3 cellular contexts compared by ENCODE assay signal in the genomic region with DNA sequence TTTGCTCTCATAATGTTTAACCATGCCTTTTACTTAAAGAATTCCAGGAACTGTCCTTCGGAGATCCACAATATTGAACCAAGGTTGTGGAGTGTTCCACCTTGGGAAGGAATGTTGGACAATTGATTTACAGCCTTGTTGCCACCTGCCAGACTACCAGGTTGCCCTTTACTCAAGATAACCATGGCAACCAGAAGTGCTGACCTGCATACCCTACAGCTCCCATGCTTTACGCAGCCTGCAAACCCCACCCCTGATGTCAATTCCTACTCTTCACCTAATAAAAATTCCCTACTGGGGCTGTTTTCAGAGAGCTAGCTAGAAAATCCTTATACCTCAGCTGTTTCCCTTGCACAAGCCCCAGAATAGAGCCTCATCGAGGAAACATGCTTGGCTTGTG.
TF ChIP-seq lines count a peak whose summit lies in the region.

No MANE protein-coding gene starts in this region.

TF ChIP-seq in SK-N-SH treated with all-trans-retinoic acid at 6 μM for 48 hours, 23 proteins besides CTCF, POLR2A, EP300 and RAD21 (continued from another document):
- TF ChIP-seq, protein P1, sequence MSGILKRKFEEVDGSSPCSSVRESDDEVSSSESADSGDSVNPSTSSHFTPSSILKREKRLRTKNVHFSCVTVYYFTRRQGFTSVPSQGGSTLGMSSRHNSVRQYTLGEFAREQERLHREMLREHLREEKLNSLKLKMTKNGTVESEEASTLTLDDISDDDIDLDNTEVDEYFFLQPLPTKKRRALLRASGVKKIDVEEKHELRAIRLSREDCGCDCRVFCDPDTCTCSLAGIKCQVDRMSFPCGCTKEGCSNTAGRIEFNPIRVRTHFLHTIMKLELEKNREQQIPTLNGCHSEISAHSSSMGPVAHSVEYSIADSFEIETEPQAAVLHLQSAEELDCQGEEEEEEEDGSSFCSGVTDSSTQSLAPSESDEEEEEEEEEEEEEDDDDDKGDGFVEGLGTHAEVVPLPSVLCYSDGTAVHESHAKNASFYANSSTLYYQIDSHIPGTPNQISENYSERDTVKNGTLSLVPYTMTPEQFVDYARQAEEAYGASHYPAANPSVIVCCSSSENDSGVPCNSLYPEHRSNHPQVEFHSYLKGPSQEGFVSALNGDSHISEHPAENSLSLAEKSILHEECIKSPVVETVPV (CRISPR knock-in tag; IDR thresholded peaks at IDR 0.05), result no peak
- no peak for TF ChIP-seq TOX (CRISPR knock-in tag; IDR thresholded peaks at IDR 0.05; ENCODE audit: borderline replicate concordance)
- no peak for TF ChIP-seq ZC3H10 (CRISPR knock-in tag; IDR thresholded peaks at IDR 0.05)
- TF ChIP-seq, protein P2, sequence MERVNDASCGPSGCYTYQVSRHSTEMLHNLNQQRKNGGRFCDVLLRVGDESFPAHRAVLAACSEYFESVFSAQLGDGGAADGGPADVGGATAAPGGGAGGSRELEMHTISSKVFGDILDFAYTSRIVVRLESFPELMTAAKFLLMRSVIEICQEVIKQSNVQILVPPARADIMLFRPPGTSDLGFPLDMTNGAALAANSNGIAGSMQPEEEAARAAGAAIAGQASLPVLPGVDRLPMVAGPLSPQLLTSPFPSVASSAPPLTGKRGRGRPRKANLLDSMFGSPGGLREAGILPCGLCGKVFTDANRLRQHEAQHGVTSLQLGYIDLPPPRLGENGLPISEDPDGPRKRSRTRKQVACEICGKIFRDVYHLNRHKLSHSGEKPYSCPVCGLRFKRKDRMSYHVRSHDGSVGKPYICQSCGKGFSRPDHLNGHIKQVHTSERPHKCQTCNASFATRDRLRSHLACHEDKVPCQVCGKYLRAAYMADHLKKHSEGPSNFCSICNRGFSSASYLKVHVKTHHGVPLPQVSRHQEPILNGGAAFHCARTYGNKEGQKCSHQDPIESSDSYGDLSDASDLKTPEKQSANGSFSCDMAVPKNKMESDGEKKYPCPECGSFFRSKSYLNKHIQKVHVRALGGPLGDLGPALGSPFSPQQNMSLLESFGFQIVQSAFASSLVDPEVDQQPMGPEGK (CRISPR knock-in tag; IDR thresholded peaks at IDR 0.05; ENCODE audit: borderline replicate concordance), result no peak
- no peak for TF ChIP-seq SNAI2 (CRISPR knock-in tag; IDR thresholded peaks at IDR 0.05)
- TF ChIP-seq ZNF70 (CRISPR knock-in tag; IDR thresholded peaks at IDR 0.05), result no peak
- no peak for TF ChIP-seq ZNF565 (CRISPR knock-in tag; conservative IDR thresholded peaks at IDR 0.05; ENCODE audit: low read depth)
- TF ChIP-seq ZNF8 (CRISPR knock-in tag; IDR thresholded peaks at IDR 0.05), result no peak
- TF ChIP-seq, protein P3, sequence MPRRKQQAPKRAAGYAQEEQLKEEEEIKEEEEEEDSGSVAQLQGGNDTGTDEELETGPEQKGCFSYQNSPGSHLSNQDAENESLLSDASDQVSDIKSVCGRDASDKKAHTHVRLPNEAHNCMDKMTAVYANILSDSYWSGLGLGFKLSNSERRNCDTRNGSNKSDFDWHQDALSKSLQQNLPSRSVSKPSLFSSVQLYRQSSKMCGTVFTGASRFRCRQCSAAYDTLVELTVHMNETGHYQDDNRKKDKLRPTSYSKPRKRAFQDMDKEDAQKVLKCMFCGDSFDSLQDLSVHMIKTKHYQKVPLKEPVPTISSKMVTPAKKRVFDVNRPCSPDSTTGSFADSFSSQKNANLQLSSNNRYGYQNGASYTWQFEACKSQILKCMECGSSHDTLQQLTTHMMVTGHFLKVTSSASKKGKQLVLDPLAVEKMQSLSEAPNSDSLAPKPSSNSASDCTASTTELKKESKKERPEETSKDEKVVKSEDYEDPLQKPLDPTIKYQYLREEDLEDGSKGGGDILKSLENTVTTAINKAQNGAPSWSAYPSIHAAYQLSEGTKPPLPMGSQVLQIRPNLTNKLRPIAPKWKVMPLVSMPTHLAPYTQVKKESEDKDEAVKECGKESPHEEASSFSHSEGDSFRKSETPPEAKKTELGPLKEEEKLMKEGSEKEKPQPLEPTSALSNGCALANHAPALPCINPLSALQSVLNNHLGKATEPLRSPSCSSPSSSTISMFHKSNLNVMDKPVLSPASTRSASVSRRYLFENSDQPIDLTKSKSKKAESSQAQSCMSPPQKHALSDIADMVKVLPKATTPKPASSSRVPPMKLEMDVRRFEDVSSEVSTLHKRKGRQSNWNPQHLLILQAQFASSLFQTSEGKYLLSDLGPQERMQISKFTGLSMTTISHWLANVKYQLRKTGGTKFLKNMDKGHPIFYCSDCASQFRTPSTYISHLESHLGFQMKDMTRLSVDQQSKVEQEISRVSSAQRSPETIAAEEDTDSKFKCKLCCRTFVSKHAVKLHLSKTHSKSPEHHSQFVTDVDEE (CRISPR knock-in tag; IDR thresholded peaks at IDR 0.05), result no peak

TF ChIP-seq in SK-N-SH, 30 proteins besides CTCF, POLR2A, EP300 and RAD21 (continued from another document):
- TF ChIP-seq, protein P4, sequence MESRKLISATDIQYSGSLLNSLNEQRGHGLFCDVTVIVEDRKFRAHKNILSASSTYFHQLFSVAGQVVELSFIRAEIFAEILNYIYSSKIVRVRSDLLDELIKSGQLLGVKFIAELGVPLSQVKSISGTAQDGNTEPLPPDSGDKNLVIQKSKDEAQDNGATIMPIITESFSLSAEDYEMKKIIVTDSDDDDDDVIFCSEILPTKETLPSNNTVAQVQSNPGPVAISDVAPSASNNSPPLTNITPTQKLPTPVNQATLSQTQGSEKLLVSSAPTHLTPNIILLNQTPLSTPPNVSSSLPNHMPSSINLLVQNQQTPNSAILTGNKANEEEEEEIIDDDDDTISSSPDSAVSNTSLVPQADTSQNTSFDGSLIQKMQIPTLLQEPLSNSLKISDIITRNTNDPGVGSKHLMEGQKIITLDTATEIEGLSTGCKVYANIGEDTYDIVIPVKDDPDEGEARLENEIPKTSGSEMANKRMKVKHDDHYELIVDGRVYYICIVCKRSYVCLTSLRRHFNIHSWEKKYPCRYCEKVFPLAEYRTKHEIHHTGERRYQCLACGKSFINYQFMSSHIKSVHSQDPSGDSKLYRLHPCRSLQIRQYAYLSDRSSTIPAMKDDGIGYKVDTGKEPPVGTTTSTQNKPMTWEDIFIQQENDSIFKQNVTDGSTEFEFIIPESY (IDR thresholded peaks at IDR 0.05; ENCODE audit: borderline replicate concordance, low read depth), result no peak
- TF ChIP-seq FOXJ3 (CRISPR knock-in tag; IDR thresholded peaks at IDR 0.05) (no peak), SMC3 (IDR thresholded peaks at IDR 0.05; ENCODE audit: low read depth, low read length) (no peak), YY1 (IDR thresholded peaks at IDR 0.05; ENCODE audit: low read depth) (no peak), TAF1 (IDR thresholded peaks at IDR 0.05; ENCODE audit: borderline replicate concordance, low read depth, low read length) (no peak), EZH2phosphoT487 (IDR thresholded peaks at IDR 0.05; ENCODE audit: borderline replicate concordance, low read depth) (no peak), GATA2 (CRISPR knock-in tag; IDR thresholded peaks at IDR 0.05) (no peak), MXI1 (IDR thresholded peaks at IDR 0.05; ENCODE audit: low read depth, low read length) (no peak), MEF2A (IDR thresholded peaks at IDR 0.05; ENCODE audit: borderline replicate concordance, low read depth) (no peak), NRF1 (IDR thresholded peaks at IDR 0.05; ENCODE audit: low read depth, low read length) (no peak)

TF ChIP-seq in WTC11, 78 proteins besides CTCF, POLR2A, EP300 and RAD21 (continued from another document):
- TF ChIP-seq ZNF219 (CRISPR knock-in tag; IDR thresholded peaks at IDR 0.05; ENCODE audit: borderline replicate concordance) (no peak), SMAD3 (CRISPR knock-in tag; IDR thresholded peaks at IDR 0.05; ENCODE audit: borderline replicate concordance) (no peak)
- TF ChIP-seq, protein P5, sequence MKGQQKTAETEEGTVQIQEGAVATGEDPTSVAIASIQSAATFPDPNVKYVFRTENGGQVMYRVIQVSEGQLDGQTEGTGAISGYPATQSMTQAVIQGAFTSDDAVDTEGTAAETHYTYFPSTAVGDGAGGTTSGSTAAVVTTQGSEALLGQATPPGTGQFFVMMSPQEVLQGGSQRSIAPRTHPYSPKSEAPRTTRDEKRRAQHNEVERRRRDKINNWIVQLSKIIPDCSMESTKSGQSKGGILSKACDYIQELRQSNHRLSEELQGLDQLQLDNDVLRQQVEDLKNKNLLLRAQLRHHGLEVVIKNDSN (CRISPR knock-in tag; IDR thresholded peaks at IDR 0.05), result no peak
